Comparison of ENCODE assay signal across 2 cellular contexts in genomic region chr17:55307879-55308278, GRCh38.
A peak's percentile ranks its signal among the peaks of the same experiment; 100 is the strongest.
TF ChIP-seq lines count a peak whose summit lies in the region.

No MANE protein-coding gene starts in this region.

TF ChIP-seq in HepG2, 621 proteins besides CTCF, POLR2A, EP300 and RAD21:
- TF ChIP-seq MBD4 (IDR thresholded peaks at IDR 0.05; ENCODE audit: borderline replicate concordance, low read length) (0 out of 2 replicates have a peak, but pooled peaks have one; percentile 30), POLR2G (IDR thresholded peaks at IDR 0.05; ENCODE audit: low read depth, low read length) (peak; percentile 53), SALL1 (CRISPR knock-in tag; IDR thresholded peaks at IDR 0.05) (0 out of 2 replicates have a peak, but pooled peaks have one; percentile 22), GATA4 (IDR thresholded peaks at IDR 0.05; ENCODE audit: borderline replicate concordance, low read depth) (no peak), ZNF761 (CRISPR knock-in tag; conservative IDR thresholded peaks at IDR 0.05) (no peak), CCDC6 (CRISPR knock-in tag; IDR thresholded peaks at IDR 0.05) (0 out of 2 replicates have a peak, but pooled peaks have one; percentile 55), ZSCAN22 (CRISPR knock-in tag; IDR thresholded peaks at IDR 0.05) (no peak), SIN3B (IDR thresholded peaks at IDR 0.05; ENCODE audit: low read length) (no peak), MYPOP (CRISPR knock-in tag; IDR thresholded peaks at IDR 0.05) (0 out of 2 replicates have a peak, but pooled peaks have one; percentile 25), TBL1XR1 (IDR thresholded peaks at IDR 0.05; ENCODE audit: borderline replicate concordance, low read length, partially characterized antibody) (no peak), DMAP1 (CRISPR knock-in tag; IDR thresholded peaks at IDR 0.05) (no peak), NAIF1 (CRISPR knock-in tag; IDR thresholded peaks at IDR 0.05; ENCODE audit: borderline replicate concordance) (no peak), JDP2 (CRISPR knock-in tag; IDR thresholded peaks at IDR 0.05; ENCODE audit: borderline replicate concordance) (no peak), RBM22 (optimal IDR thresholded peaks at IDR 0.05; ENCODE audit: low read length) (peak; percentile 99), POLR2AphosphoS5 (IDR thresholded peaks at IDR 0.05; ENCODE audit: low read depth, low read length) (peak; percentile 13; the same call in 1 of the 2 replicates), GFI1 (CRISPR knock-in tag; IDR thresholded peaks at IDR 0.05; ENCODE audit: borderline replicate concordance) (no peak), ZNF142 (CRISPR knock-in tag; IDR thresholded peaks at IDR 0.05) (no peak), ZNF256 (CRISPR knock-in tag; conservative IDR thresholded peaks at IDR 0.05) (no peak), CHD4 (IDR thresholded peaks at IDR 0.05; ENCODE audit: borderline replicate concordance, low read length) (no peak), ZNF878 (CRISPR knock-in tag; IDR thresholded peaks at IDR 0.05) (0 out of 2 replicates have a peak, but pooled peaks have one; percentile 35), SCMH1 (CRISPR knock-in tag; IDR thresholded peaks at IDR 0.05; ENCODE audit: borderline replicate concordance) (no peak), ZBTB34 (CRISPR knock-in tag; IDR thresholded peaks at IDR 0.05) (no peak)
- TF ChIP-seq, protein P1, sequence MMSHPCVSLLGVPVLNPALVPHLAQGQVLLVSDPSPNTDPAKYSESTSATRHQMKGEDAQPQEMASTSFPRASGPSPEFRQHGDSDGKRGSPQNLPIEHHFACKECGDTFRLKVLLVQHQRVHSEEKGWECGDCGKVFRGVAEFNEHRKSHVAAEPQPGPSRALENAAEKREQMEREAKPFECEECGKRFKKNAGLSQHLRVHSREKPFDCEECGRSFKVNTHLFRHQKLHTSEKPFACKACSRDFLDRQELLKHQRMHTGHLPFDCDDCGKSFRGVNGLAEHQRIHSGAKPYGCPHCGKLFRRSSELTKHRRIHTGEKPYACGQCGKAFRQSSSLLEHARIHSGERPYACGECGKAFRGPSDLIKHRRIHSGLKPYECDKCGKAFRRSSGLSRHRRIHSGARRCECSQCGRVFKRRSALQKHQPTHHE (CRISPR knock-in tag; IDR thresholded peaks at IDR 0.05; ENCODE audit: borderline replicate concordance), result no peak

TF ChIP-seq in SK-N-SH, 30 proteins besides CTCF, POLR2A, EP300 and RAD21:
- TF ChIP-seq TEAD4 (IDR thresholded peaks at IDR 0.05; ENCODE audit: borderline replicate concordance, insufficient read depth) (no peak), NFIC (IDR thresholded peaks at IDR 0.05; ENCODE audit: borderline replicate concordance) (no peak), MXI1 (IDR thresholded peaks at IDR 0.05; ENCODE audit: low read depth, low read length) (no peak), GABPA (IDR thresholded peaks at IDR 0.05; ENCODE audit: low read depth) (no peak), EZH2phosphoT487 (IDR thresholded peaks at IDR 0.05; ENCODE audit: borderline replicate concordance, low read depth) (no peak), POLR2AphosphoS5 (IDR thresholded peaks at IDR 0.05; ENCODE audit: low read depth, low read length) (no peak), CHD2 (IDR thresholded peaks at IDR 0.05; ENCODE audit: low read length, partially characterized antibody) (no peak), ZBTB33 (IDR thresholded peaks at IDR 0.05; ENCODE audit: borderline replicate concordance, low read depth) (no peak), MEF2A (IDR thresholded peaks at IDR 0.05; ENCODE audit: borderline replicate concordance, low read depth) (no peak), TAF1 (IDR thresholded peaks at IDR 0.05; ENCODE audit: borderline replicate concordance, low read depth, low read length) (no peak), ELF1 (IDR thresholded peaks at IDR 0.05) (no peak), REST (IDR thresholded peaks at IDR 0.05; ENCODE audit: low read depth, low read length) (no peak), TCF12 (IDR thresholded peaks at IDR 0.05) (no peak), RCOR1 (IDR thresholded peaks at IDR 0.05; ENCODE audit: low read length) (no peak), RFX5 (IDR thresholded peaks at IDR 0.05; ENCODE audit: low read length) (no peak), JUND (IDR thresholded peaks at IDR 0.05) (no peak), NRF1 (IDR thresholded peaks at IDR 0.05; ENCODE audit: low read depth, low read length) (no peak), FOXM1 (IDR thresholded peaks at IDR 0.05; ENCODE audit: low read depth) (no peak)
